ENCODE assay signal across 9 cellular contexts in the genomic region with DNA sequence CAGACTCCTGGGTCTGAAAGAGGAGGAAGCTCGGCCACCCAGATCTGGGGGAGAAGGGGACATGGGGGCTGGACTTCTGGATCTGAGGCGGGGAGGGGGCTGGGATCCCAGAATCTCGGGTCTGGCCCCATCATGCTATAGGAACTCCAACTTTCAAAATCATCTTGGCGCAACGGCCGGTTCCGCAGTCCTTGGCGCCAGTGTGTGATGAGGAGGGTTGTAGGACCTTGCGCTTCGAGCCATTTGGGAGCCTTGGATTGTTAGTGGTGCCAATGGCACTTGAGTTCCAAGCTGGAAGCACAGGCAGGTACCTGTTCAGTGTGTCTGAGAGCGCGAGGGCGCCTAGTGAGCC. TPM values are rescaled to one million over a fixed set of nuclear protein-coding genes. Genes with fewer than 3 reads are reported as not detected.
DNase-seq lines count a peak whose midpoint lies in the region; ATAC-seq and TF ChIP-seq lines count a peak whose summit lies in the region.
"Had no signal": no experiment of that assay in that cellular context is flagged by ENCODE, and none has a peak within 500 bp of the region (broad histone marks: within the 10 kb centered on the region; RNA-seq: fewer than 3 reads in every experiment).

No MANE protein-coding gene starts in this region.

- H3K27me3 ChIP-seq in iPS-15b (ENCODE audit: control insufficient read depth, insufficient read depth, low read length): no peaks in the 10 kb centered on the region

- peak overlapping the region; percentile 91 for H3K4me3 ChIP-seq in iPS-15b (ENCODE audit: low read depth, low read length)

- peak overlapping the region; percentile 16 for H3K9ac ChIP-seq in iPS-15b (ENCODE audit: low read depth, low read length)

- no peaks in the 10 kb centered on the region for H3K27me3 Mint-ChIP-seq in activated CD8-positive, alpha-beta T cell treated with anti-CD3 and anti-CD28 coated beads for 36 hours
- no peaks in the 10 kb centered on the region for H3K27me3 Mint-ChIP-seq in stimulated activated naive B cell treated with anti-CD40 and anti-IgM and Interleukin-4, amounts not matched to agents 10 μg/mL and 1 μg/mL and 100 μg/mL, for 72 hours

- H3K36me3 Mint-ChIP-seq in activated CD8-positive, alpha-beta T cell treated with anti-CD3 and anti-CD28 coated beads for 36 hours (ENCODE audit: low read depth): peaks cover 26% of the 10 kb centered on the region
- H3K36me3 Mint-ChIP-seq in stimulated activated naive B cell treated with anti-CD40 and anti-IgM and Interleukin-4, amounts not matched to agents 10 μg/mL and 1 μg/mL and 100 μg/mL, for 72 hours: peaks cover 38 to 51% of the 10 kb centered on the region in 2 donors

- no peaks in the 10 kb centered on the region for H3K9me3 ChIP-seq in iPS-15b (ENCODE audit: control insufficient read depth, insufficient read depth, low read length)

- DNase-seq in DMS 273 (lab: John Stamatoyannopoulos, UW; ENCODE audit: unreplicated experiment) (peak; percentile 60), DMS 273 treated with DMSO at 0.1 percent for 48 hours (lab: John Stamatoyannopoulos, UW) (no peak)
- DNase-seq in activated CD8-positive, alpha-beta T cell treated with anti-CD3 and anti-CD28 coated beads for 36 hours: no peak
- DNase-seq in stimulated activated naive B cell treated with anti-CD40 and anti-IgM and Interleukin-4, amounts not matched to agents 10 μg/mL and 1 μg/mL and 100 μg/mL, for 72 hours: no peak

- intact Hi-C loops in activated CD8-positive, alpha-beta T cell treated with anti-CD3 and anti-CD28 coated beads for 36 hours (cut with micrococcal nuclease): no loop called here

- ATAC-seq in activated CD8-positive, alpha-beta T cell treated with anti-CD3 and anti-CD28 coated beads for 36 hours: no peak
- no peak for ATAC-seq in stimulated activated naive B cell treated with anti-CD40 and anti-IgM and Interleukin-4, amounts not matched to agents 10 μg/mL and 1 μg/mL and 100 μg/mL, for 72 hours (replicated peaks)
- ATAC-seq in HG02759 (IDR thresholded peaks at IDR 0.05; ENCODE audit: unreplicated experiment) (no peak), GM19023 (IDR thresholded peaks at IDR 0.05; ENCODE audit: unreplicated experiment) (no peak), esophagus mucosa (no peak)

- H3K4me1 ChIP-seq in iPS-15b (ENCODE audit: control insufficient read depth, insufficient read depth, low read length): peaks cover 5% of the 10 kb centered on the region

- CTCF ChIA-PET in activated CD8-positive, alpha-beta T cell treated with anti-CD3 and anti-CD28 coated beads for 36 hours (lab: Charles Lee): interaction anchor here (0.9 to 5.7 kb wide), 27 partner anchors 8 to 206 kb away, joined by 3 to 101 read pairs (median 6); a partner anchor contains a TSS

- H3K27ac Mint-ChIP-seq in activated CD8-positive, alpha-beta T cell treated with anti-CD3 and anti-CD28 coated beads for 36 hours: peak overlapping the region; percentile 98
- H3K27ac Mint-ChIP-seq in stimulated activated naive B cell treated with anti-CD40 and anti-IgM and Interleukin-4, amounts not matched to agents 10 μg/mL and 1 μg/mL and 100 μg/mL, for 72 hours: peak overlapping the region; percentile 93

- POLR2A ChIA-PET in activated CD8-positive, alpha-beta T cell treated with anti-CD3 and anti-CD28 coated beads for 36 hours (lab: Charles Lee): interaction anchor here (0.6 to 3.5 kb wide), 15 partner anchors 8 to 348 kb away, joined by 3 to 18 read pairs (median 5); a partner anchor contains a TSS

- H3K4me3 Mint-ChIP-seq in activated CD8-positive, alpha-beta T cell treated with anti-CD3 and anti-CD28 coated beads for 36 hours: peak overlapping the region; percentile 95
- peak overlapping the region; percentile 90 to 92 for H3K4me3 Mint-ChIP-seq in stimulated activated naive B cell treated with anti-CD40 and anti-IgM and Interleukin-4, amounts not matched to agents 10 μg/mL and 1 μg/mL and 100 μg/mL, for 72 hours

- H3K36me3 ChIP-seq in iPS-15b (ENCODE audit: control insufficient read depth, insufficient read depth, low read length): peaks cover 13% of the 10 kb centered on the region

- no peaks in the 10 kb centered on the region for H3K9me3 Mint-ChIP-seq in activated CD8-positive, alpha-beta T cell treated with anti-CD3 and anti-CD28 coated beads for 36 hours
- H3K9me3 Mint-ChIP-seq in stimulated activated naive B cell treated with anti-CD40 and anti-IgM and Interleukin-4, amounts not matched to agents 10 μg/mL and 1 μg/mL and 100 μg/mL, for 72 hours: no peaks in the 10 kb centered on the region

- TF ChIP-seq CTCF in activated CD8-positive, alpha-beta T cell treated with anti-CD3 and anti-CD28 coated beads for 36 hours (IDR thresholded peaks at IDR 0.05): no peak

- peaks cover 42% of the 10 kb centered on the region for H3K4me1 Mint-ChIP-seq in activated CD8-positive, alpha-beta T cell treated with anti-CD3 and anti-CD28 coated beads for 36 hours (ENCODE audit: low read depth)
- peaks cover 34 to 61% of the 10 kb centered on the region in 2 donors for H3K4me1 Mint-ChIP-seq in stimulated activated naive B cell treated with anti-CD40 and anti-IgM and Interleukin-4, amounts not matched to agents 10 μg/mL and 1 μg/mL and 100 μg/mL, for 72 hours

RNA-seq across cellular contexts. Expression of a gene that starts 0.3 kb away (rescaled TPM):
- total RNA-seq in activated CD8-positive, alpha-beta T cell treated with anti-CD3 and anti-CD28 coated beads for 36 hours: 100 to 1,000 TPM; 175 to 176 TPM
- total RNA-seq in esophagus mucosa: 79.0 TPM

RNA-seq across cellular contexts. Expression of a gene that starts 0.9 kb away (rescaled TPM):
- total RNA-seq in activated CD8-positive, alpha-beta T cell treated with anti-CD3 and anti-CD28 coated beads for 36 hours: 10 to 100 TPM; 58.1 to 58.7 TPM
- total RNA-seq in esophagus mucosa: 50.8 TPM

RNA-seq across cellular contexts. Expression of a gene that starts 22.9 kb away (rescaled TPM):
- not detected for total RNA-seq in activated CD8-positive, alpha-beta T cell treated with anti-CD3 and anti-CD28 coated beads for 36 hours
- not detected for total RNA-seq in esophagus mucosa
- total RNA-seq: posterior vena cava had no signal

RNA-seq across cellular contexts. Expression of a gene that starts 28.9 kb away (rescaled TPM):
- 1,000 to 10,000 TPM; 1,296 to 1,324 TPM for total RNA-seq in activated CD8-positive, alpha-beta T cell treated with anti-CD3 and anti-CD28 coated beads for 36 hours
- total RNA-seq in esophagus mucosa: 417 TPM

RNA-seq across cellular contexts. Expression of a gene that starts 30.1 kb away (rescaled TPM):
- not detected for total RNA-seq in activated CD8-positive, alpha-beta T cell treated with anti-CD3 and anti-CD28 coated beads for 36 hours
- not detected for total RNA-seq in esophagus mucosa
- total RNA-seq: posterior vena cava had no signal
